ENCODE assay signal across 2 cellular contexts in the genomic region with DNA sequence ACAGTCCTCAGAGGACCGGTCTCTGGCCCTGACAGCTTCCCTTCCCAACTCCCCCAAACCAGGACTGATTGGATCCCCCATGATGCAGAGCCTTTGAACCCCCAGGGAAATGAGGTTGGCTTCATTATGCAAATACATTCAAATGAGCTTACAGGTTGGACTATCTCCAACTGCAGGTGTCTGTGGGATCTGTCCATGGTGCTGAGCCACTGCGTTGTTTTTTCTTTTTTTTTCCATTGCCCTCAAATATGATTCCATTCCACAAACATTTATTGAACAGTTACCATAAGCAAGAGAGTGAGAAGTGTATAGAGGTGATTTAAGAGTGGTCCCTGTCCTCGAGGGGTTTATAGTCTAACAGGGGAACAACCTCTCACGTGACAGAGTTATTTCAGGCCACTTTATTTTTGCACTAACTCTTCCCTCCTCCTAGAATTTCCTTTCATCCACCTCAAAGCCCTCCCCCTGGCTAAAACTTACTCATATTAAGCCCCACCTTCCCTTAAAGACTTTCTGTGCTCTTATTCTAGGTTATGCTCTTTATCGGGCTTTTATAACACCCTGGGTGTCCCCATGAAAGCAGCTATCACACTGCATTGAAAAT.
TF ChIP-seq lines count a peak whose summit lies in the region.

No MANE protein-coding gene starts in this region.

TF ChIP-seq in IMR-90, 13 proteins besides CTCF, POLR2A, EP300 and RAD21:
- TF ChIP-seq CEBPB (IDR thresholded peaks at IDR 0.05; ENCODE audit: low read depth, low read length) (no peak), RCOR1 (IDR thresholded peaks at IDR 0.05; ENCODE audit: insufficient replicate concordance, low read length) (peak; percentile 90)

TF ChIP-seq in SK-N-SH, 30 proteins besides CTCF, POLR2A, EP300 and RAD21:
- TF ChIP-seq SIN3A (IDR thresholded peaks at IDR 0.05; ENCODE audit: borderline replicate concordance, low read depth, low read length) (no peak), MXI1 (IDR thresholded peaks at IDR 0.05; ENCODE audit: low read depth, low read length) (no peak), NFIC (IDR thresholded peaks at IDR 0.05; ENCODE audit: borderline replicate concordance) (no peak)
- TF ChIP-seq, protein P1, sequence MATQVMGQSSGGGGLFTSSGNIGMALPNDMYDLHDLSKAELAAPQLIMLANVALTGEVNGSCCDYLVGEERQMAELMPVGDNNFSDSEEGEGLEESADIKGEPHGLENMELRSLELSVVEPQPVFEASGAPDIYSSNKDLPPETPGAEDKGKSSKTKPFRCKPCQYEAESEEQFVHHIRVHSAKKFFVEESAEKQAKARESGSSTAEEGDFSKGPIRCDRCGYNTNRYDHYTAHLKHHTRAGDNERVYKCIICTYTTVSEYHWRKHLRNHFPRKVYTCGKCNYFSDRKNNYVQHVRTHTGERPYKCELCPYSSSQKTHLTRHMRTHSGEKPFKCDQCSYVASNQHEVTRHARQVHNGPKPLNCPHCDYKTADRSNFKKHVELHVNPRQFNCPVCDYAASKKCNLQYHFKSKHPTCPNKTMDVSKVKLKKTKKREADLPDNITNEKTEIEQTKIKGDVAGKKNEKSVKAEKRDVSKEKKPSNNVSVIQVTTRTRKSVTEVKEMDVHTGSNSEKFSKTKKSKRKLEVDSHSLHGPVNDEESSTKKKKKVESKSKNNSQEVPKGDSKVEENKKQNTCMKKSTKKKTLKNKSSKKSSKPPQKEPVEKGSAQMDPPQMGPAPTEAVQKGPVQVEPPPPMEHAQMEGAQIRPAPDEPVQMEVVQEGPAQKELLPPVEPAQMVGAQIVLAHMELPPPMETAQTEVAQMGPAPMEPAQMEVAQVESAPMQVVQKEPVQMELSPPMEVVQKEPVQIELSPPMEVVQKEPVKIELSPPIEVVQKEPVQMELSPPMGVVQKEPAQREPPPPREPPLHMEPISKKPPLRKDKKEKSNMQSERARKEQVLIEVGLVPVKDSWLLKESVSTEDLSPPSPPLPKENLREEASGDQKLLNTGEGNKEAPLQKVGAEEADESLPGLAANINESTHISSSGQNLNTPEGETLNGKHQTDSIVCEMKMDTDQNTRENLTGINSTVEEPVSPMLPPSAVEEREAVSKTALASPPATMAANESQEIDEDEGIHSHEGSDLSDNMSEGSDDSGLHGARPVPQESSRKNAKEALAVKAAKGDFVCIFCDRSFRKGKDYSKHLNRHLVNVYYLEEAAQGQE (IDR thresholded peaks at IDR 0.05; ENCODE audit: low read depth, low read length), result peak; percentile 95
- TF ChIP-seq, protein P2, sequence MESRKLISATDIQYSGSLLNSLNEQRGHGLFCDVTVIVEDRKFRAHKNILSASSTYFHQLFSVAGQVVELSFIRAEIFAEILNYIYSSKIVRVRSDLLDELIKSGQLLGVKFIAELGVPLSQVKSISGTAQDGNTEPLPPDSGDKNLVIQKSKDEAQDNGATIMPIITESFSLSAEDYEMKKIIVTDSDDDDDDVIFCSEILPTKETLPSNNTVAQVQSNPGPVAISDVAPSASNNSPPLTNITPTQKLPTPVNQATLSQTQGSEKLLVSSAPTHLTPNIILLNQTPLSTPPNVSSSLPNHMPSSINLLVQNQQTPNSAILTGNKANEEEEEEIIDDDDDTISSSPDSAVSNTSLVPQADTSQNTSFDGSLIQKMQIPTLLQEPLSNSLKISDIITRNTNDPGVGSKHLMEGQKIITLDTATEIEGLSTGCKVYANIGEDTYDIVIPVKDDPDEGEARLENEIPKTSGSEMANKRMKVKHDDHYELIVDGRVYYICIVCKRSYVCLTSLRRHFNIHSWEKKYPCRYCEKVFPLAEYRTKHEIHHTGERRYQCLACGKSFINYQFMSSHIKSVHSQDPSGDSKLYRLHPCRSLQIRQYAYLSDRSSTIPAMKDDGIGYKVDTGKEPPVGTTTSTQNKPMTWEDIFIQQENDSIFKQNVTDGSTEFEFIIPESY (IDR thresholded peaks at IDR 0.05; ENCODE audit: borderline replicate concordance, low read depth), result no peak
